Comparison of ENCODE assay signal across 18 cellular contexts in the genomic region with DNA sequence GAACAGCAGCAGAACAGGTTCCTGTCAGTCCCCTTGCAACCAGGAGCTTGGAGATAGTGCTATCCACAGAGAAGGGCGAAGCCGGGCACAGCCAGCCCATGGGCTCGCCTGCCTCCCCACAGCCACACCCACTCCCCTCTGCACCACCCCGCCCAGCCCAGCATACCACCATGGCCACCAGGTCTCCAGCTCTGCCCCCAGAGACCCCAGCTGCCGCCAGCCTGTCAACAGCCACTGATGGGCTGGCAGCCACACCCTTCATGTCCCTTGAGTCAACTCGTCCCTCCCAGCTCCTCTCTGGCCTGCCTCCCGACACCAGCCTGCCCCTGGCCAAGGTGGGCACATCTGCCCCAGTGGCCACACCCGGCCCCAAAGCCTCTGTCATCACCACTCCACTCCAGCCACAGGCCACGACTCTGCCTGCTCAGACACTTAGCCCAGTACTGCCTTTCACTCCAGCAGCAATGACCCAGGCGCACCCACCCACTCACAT.
"Had no signal": no experiment of that assay in that cellular context is flagged by ENCODE, and none has a peak within 500 bp of the region (broad histone marks: within the 10 kb centered on the region; RNA-seq: fewer than 3 reads in every experiment).

No MANE protein-coding gene starts in this region.

- H3K4me1 ChIP-seq: left lung, parathyroid adenoma, SJSA1, transverse colon had no signal

- H3K27ac Mint-ChIP-seq: activated naive CD4-positive, alpha-beta T cell treated with anti-CD3 and anti-CD28 coated beads, Interleukin-2, amount 50 U/mL, for 72 hours; stimulated activated effector memory CD8-positive, alpha-beta T cell treated with anti-CD3 and anti-CD28 coated beads, Interleukin-12 subunit alpha, Interleukin-12 subunit beta, amount 100 ng/mL, for 72 hours had no signal

- ATAC-seq: activated naive CD4-positive, alpha-beta T cell treated with anti-CD3 and anti-CD28 coated beads, Interleukin-2, amount 50 U/mL, for 72 hours; heart left ventricle; left lung; stimulated activated effector memory CD8-positive, alpha-beta T cell treated with anti-CD3 and anti-CD28 coated beads, Interleukin-12 subunit alpha, Interleukin-12 subunit beta, amount 100 ng/mL, for 72 hours had no signal

- H3K27ac ChIP-seq: heart left ventricle, left lung, parathyroid adenoma, SJSA1, skin epidermis, transverse colon had no signal

- DNase-seq: activated CD4-positive, CD25-positive, alpha-beta regulatory T cell treated with anti-CD3 and anti-CD28 coated beads, Interleukin-2, amount 50 U/mL, for 72 hours; activated T-cell treated with anti-CD3 and anti-CD28 coated beads for 4 hours; anterior cingulate cortex; effector CD4-positive, alpha-beta T cell; foreskin melanocyte; mesenchymal stem cell; retina; SW 1271; T-helper 9 cell; transverse colon had no signal

- H3K4me3 ChIP-seq: heart left ventricle, left lung, SJSA1, skin epidermis, transverse colon had no signal

- H3K4me1 Mint-ChIP-seq: neural crest cell; stimulated activated effector memory CD8-positive, alpha-beta T cell treated with anti-CD3 and anti-CD28 coated beads, Interleukin-12 subunit alpha, Interleukin-12 subunit beta, amount 100 ng/mL, for 72 hours had no signal

- H3K9me3 ChIP-seq: heart left ventricle, left lung, SJSA1, transverse colon had no signal

- H3K36me3 ChIP-seq: heart left ventricle, left lung, SJSA1, transverse colon had no signal

- H3K27me3 ChIP-seq: transverse colon had no signal

- H3K36me3 Mint-ChIP-seq: activated naive CD4-positive, alpha-beta T cell treated with anti-CD3 and anti-CD28 coated beads, Interleukin-2, amount 50 U/mL, for 72 hours; stimulated activated effector memory CD8-positive, alpha-beta T cell treated with anti-CD3 and anti-CD28 coated beads, Interleukin-12 subunit alpha, Interleukin-12 subunit beta, amount 100 ng/mL, for 72 hours had no signal

- H3K4me3 Mint-ChIP-seq: neural crest cell; stimulated activated effector memory CD8-positive, alpha-beta T cell treated with anti-CD3 and anti-CD28 coated beads, Interleukin-12 subunit alpha, Interleukin-12 subunit beta, amount 100 ng/mL, for 72 hours had no signal

- H3K9me3 Mint-ChIP-seq: activated naive CD4-positive, alpha-beta T cell treated with anti-CD3 and anti-CD28 coated beads, Interleukin-2, amount 50 U/mL, for 72 hours; neural crest cell; stimulated activated effector memory CD8-positive, alpha-beta T cell treated with anti-CD3 and anti-CD28 coated beads, Interleukin-12 subunit alpha, Interleukin-12 subunit beta, amount 100 ng/mL, for 72 hours had no signal
